In the genomic region with DNA sequence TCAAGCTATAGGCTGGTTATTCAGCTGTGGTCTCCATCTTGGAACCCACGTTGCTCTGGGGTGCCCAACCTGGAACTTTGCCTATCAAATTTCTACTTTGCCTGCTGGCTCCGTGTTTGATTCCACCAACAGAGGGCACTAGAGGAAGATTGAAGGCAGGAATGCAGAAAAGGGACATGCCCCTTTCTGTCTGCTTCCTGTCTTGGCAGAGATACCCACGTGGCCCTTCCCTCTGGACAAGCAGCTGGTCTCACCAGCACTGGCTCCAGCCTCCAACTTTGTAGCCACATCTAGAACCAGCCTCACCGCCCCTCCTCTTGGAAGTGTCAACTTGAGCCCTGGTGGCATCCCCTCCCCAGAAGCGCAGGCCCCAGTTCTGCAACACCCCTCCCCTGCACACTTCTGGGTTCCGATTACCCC, we compare ENCODE assay signal across 8 cellular contexts.
DNase-seq lines count a peak whose midpoint lies in the region; ATAC-seq and TF ChIP-seq lines count a peak whose summit lies in the region.

No MANE protein-coding gene starts in this region.

- TF ChIP-seq CTCF in astrocyte of the cerebellum (IDR thresholded peaks at IDR 0.05; ENCODE audit: low read depth, low read length, missing control alignments) = peak; percentile 40

- no peak overlapping the region for H3K4me3 ChIP-seq in astrocyte of the cerebellum (ENCODE audit: low read depth, low read length)

- in situ Hi-C loops in astrocyte of the cerebellum (cut with HindIII; ENCODE audit: low sequenced_read_pairs) = no loop called here

- ATAC-seq in GM19463 (IDR thresholded peaks at IDR 0.05; ENCODE audit: unreplicated experiment) (no peak), GM18873 (IDR thresholded peaks at IDR 0.05; ENCODE audit: low FRiP score, unreplicated experiment) (no peak)

- DNase-seq in GM03348 (ENCODE audit: low spot score) (peak; percentile 32), NAMALWA (ENCODE audit: low spot score) (peak; percentile 76), T-helper 9 cell (peak; percentile 18), astrocyte of the cerebellum (ENCODE audit: low read depth) (no peak), kidney glomerular epithelial cell (lab: John Stamatoyannopoulos, UW) (peak; percentile 38)
- DNase-seq in stimulated activated CD8-positive, alpha-beta memory T cell treated with anti-CD3 and anti-CD28 coated beads, Interleukin-15, amount 100 ng/mL, for 1 hour (ENCODE audit: low read depth) = peak; percentile 23
